Comparison of ENCODE assay signal across 17 cellular contexts in the genomic region with DNA sequence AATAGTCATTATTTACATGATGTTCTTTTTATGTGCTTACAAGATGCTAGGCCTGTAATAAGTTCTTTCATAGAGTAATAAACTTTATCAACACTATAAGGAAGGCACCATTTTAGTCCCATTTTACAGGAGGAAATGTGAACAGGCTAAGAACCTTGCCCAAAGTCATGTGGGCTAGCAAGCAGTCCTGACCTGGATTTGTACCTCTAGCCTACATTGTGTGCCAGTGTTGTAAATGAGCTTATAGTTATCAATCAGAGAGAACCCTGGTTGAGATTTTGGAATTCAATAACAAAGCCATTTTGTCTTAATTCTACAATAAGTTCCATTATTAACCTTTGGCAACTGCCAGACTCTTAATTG. TPM values are rescaled to one million over a fixed set of nuclear protein-coding genes. Genes with fewer than 3 reads are reported as not detected.
DNase-seq lines count a peak whose midpoint lies in the region; TF ChIP-seq lines count a peak whose summit lies in the region.
"Had no signal": no experiment of that assay in that cellular context is flagged by ENCODE, and none has a peak within 500 bp of the region (broad histone marks: within the 10 kb centered on the region; RNA-seq: fewer than 3 reads in every experiment).

No MANE protein-coding gene starts in this region.

- no peak overlapping the region for H4K8ac ChIP-seq in H9 (replicated peaks; ENCODE audit: insufficient read length, low read depth, low read length)

- H3K4me3 Mint-ChIP-seq in H9 (no peak overlapping the region), CD14-positive monocyte (no peak overlapping the region)
- H3K4me3 Mint-ChIP-seq: T-helper 17 cell had no signal

- H3K9ac ChIP-seq in H9 (ENCODE audit: extremely low read depth, insufficient read length, low read length) (no peak overlapping the region), adipocyte (ENCODE audit: low read length) (peak overlapping the region; percentile 67)

- H3K79me2 ChIP-seq in H9 (ENCODE audit: insufficient read depth, low read length), result no peaks in the 10 kb centered on the region

- no peak overlapping the region for H3K4me2 ChIP-seq in H9 (ENCODE audit: insufficient read depth, insufficient read length, low read length)

- H2AK5ac ChIP-seq in H9 (ENCODE audit: insufficient read length, low read length), result no peak overlapping the region

- H3K23me2 ChIP-seq in H9 (ENCODE audit: insufficient read length, low read depth, low read length, poor library complexity, severe bottlenecking), result no peaks in the 10 kb centered on the region

- H2AFZ ChIP-seq in H9 (ENCODE audit: low read length), result no peak overlapping the region

- H3K23ac ChIP-seq in H9 (ENCODE audit: insufficient read length, low read depth, low read length), result no peak overlapping the region

- no peaks in the 10 kb centered on the region; a peak in 1 of 5 replicates for H3K9me3 Mint-ChIP-seq in H9
- peaks cover 0 to 9% (median 0%) of the 10 kb centered on the region in 7 donors for H3K9me3 Mint-ChIP-seq in CD14-positive monocyte

- H3T11ph ChIP-seq in H9 (ENCODE audit: low read length), result no peak overlapping the region

- no peak overlapping the region for H2BK12ac ChIP-seq in H9 (ENCODE audit: insufficient read length, low read depth, low read length)

- no peak overlapping the region for H4K5ac ChIP-seq in H9 (ENCODE audit: insufficient read length, low read depth, low read length)

- no peaks in the 10 kb centered on the region for H4K20me1 ChIP-seq in H9 (ENCODE audit: control insufficient read depth, insufficient read depth, insufficient read length)

- peaks cover 11% of the 10 kb centered on the region; the same call in 1 of the 2 replicates for H3K4me1 ChIP-seq in H9 (ENCODE audit: insufficient read depth, low read length)
- peaks cover 45% of the 10 kb centered on the region for H3K4me1 ChIP-seq in adipocyte (ENCODE audit: control insufficient read depth, insufficient read depth, low read length)
- peaks cover 0 to 5% of the 10 kb centered on the region in 2 donors for H3K4me1 ChIP-seq in muscle layer of duodenum (ENCODE audit: control insufficient read depth in 1 of 2, insufficient read depth in 2 of 2, low read length in 2 of 2)

- no peaks in the 10 kb centered on the region for H3K9me3 ChIP-seq in H9 (ENCODE audit: control insufficient read depth, low read depth, low read length)
- no peaks in the 10 kb centered on the region for H3K9me3 ChIP-seq in adipocyte (ENCODE audit: control insufficient read depth, low read length)
- no peaks in the 10 kb centered on the region for H3K9me3 ChIP-seq in muscle layer of duodenum (ENCODE audit: control insufficient read depth in 1 of 2, low read length in 2 of 2)
- H3K9me3 ChIP-seq: heart left ventricle had no signal

- no peak overlapping the region for H2BK20ac ChIP-seq in H9 (ENCODE audit: low read depth, low read length, poor library complexity, severe bottlenecking)

- no peak overlapping the region for H2BK5ac ChIP-seq in H9 (ENCODE audit: insufficient read length, low read length)

- intact Hi-C loops in CD14-positive monocyte (cut with micrococcal nuclease), result no loop called here

- H3K27me3 ChIP-seq in H9 (ENCODE audit: insufficient read depth, low read length) (no peaks in the 10 kb centered on the region), adipocyte (replicated peaks; ENCODE audit: control insufficient read depth, insufficient read depth, low read length) (no peaks in the 10 kb centered on the region), muscle layer of duodenum (ENCODE audit: low read depth, low read length) (no peaks in the 10 kb centered on the region)
- H3K27me3 ChIP-seq: heart left ventricle had no signal

- no peaks in the 10 kb centered on the region for H3K79me1 ChIP-seq in H9 (ENCODE audit: insufficient read depth, low read depth, low read length, poor library complexity, severe bottlenecking)

- H4K91ac ChIP-seq in H9 (ENCODE audit: insufficient read length, low read depth, low read length), result no peak overlapping the region

- no peak overlapping the region for H2BK15ac ChIP-seq in H9 (ENCODE audit: low read depth, low read length)

- H3K18ac ChIP-seq in H9 (ENCODE audit: insufficient read length, low read depth, low read length), result no peak overlapping the region

- H3K4me3 ChIP-seq in adipocyte (ENCODE audit: low read length) (peak overlapping the region; percentile 2), muscle layer of duodenum (ENCODE audit: low read depth in 1 of 2, low read length in 2 of 2) (no peak overlapping the region)
- H3K4me3 ChIP-seq: heart left ventricle had no signal

- H3K27ac Mint-ChIP-seq in H9 (peak overlapping the region in 2 of 3 experiments; percentile 88 to 90; a peak in 3 of 7 replicates), CD14-positive monocyte (no peak overlapping the region)
- H3K27ac Mint-ChIP-seq: T-helper 17 cell had no signal

- no peak overlapping the region for H2BK120ac ChIP-seq in H9 (ENCODE audit: low read depth, low read length, poor library complexity, severe bottlenecking)

- H3K36me3 ChIP-seq in adipocyte (ENCODE audit: control insufficient read depth, insufficient read depth, low read length, severe bottlenecking) (peaks cover 25% of the 10 kb centered on the region), muscle layer of duodenum (ENCODE audit: control insufficient read depth in 1 of 2, insufficient read depth in 2 of 2, low read length in 2 of 2) (peaks cover 19 to 27% of the 10 kb centered on the region in 2 donors)

- no peak for DNase-seq in H9
- DNase-seq in adipocyte (ENCODE audit: low read depth), result no peak
- DNase-seq in NOMO-1 treated with DMSO at 0.1 percent for 48 hours (lab: John Stamatoyannopoulos, UW; ENCODE audit: unreplicated experiment), result no peak
- DNase-seq in NCI-H748 (lab: John Stamatoyannopoulos, UW; ENCODE audit: unreplicated experiment), result no peak
- DNase-seq in CD14-positive monocyte (ENCODE audit: low spot score), result no peak
- no peak for DNase-seq in midbrain (lab: John Stamatoyannopoulos, UW)
- DNase-seq: DMS 273 treated with DMSO at 0.1 percent for 48 hours, heart left ventricle, kidney glomerular epithelial cell, NCI-H1417 treated with DMSO at 0.1 percent for 48 hours, NCI-H446, T-helper 17 cell had no signal

- H3K27me3 Mint-ChIP-seq in H9 (ENCODE audit: low read depth) (no peaks in the 10 kb centered on the region), CD14-positive monocyte (ENCODE audit: low read depth in 3 of 3) (peaks cover 4 to 9% (median 9%) of the 10 kb centered on the region in 3 donors)
- H3K27me3 Mint-ChIP-seq: T-helper 17 cell had no signal

- H3K36me3 Mint-ChIP-seq in H9 (ENCODE audit: insufficient read depth in 1 of 3, low read depth in 3 of 3) (peaks cover 13 to 35% (median 29%) of the 10 kb centered on the region in 3 experiments; a peak in 6 of 7 replicates), CD14-positive monocyte (peaks cover 35 to 47% of the 10 kb centered on the region in 2 donors)

- H3K27ac ChIP-seq in 22Rv1 (peak overlapping the region; percentile 52), H9 (ENCODE audit: insufficient read length, low read depth, low read length) (no peak overlapping the region), muscle layer of duodenum (ENCODE audit: low read length) (peak overlapping the region; percentile 2)
- H3K27ac ChIP-seq: heart left ventricle had no signal

- TF ChIP-seq CTCF in 22Rv1 (IDR thresholded peaks at IDR 0.05) (no peak), H9 (conservative IDR thresholded peaks at IDR 0.05) (no peak), CD14-positive monocyte (IDR thresholded peaks at IDR 0.05) (no peak)

- peaks cover 35 to 37% of the 10 kb centered on the region in 2 experiments for H3K4me1 Mint-ChIP-seq in H9
- peaks cover 22% of the 10 kb centered on the region for H3K4me1 Mint-ChIP-seq in CD14-positive monocyte

- H3K14ac ChIP-seq in H9 (ENCODE audit: insufficient read depth, low read length), result no peak overlapping the region

- H3K56ac ChIP-seq in H9 (ENCODE audit: insufficient read length, low read depth, low read length), result no peak overlapping the region

- no peak overlapping the region for H3K4ac ChIP-seq in H9 (ENCODE audit: low read depth, low read length)

RNA-seq across cellular contexts. Expression of gene TBKBP1, which starts 6.7 kb away (rescaled TPM):
- total RNA-seq in H9 (2021), result 33.2 and 33.6 TPM in 2 replicates
- polyA plus RNA-seq in CD14-positive monocyte, result under 1 TPM; 0.22 to 0.45 TPM

RNA-seq across cellular contexts. Expression of gene KPNB1, which starts 37.6 kb away (rescaled TPM):
- total RNA-seq in H9 (2021), result 742 and 764 TPM in 2 replicates
- 10 to 100 TPM in 1 of 2 donors, 1 to 10 TPM in 1; 5.8 to 13.2 TPM for polyA plus RNA-seq in CD14-positive monocyte

RNA-seq across cellular contexts. Expression of gene TBX21, which starts 45.7 kb away (rescaled TPM):
- not detected in 2 replicates for total RNA-seq in H9 (2021)
- under 1 TPM; 0.13 to 0.16 TPM for polyA plus RNA-seq in CD14-positive monocyte
- total RNA-seq: LHCN-M2, myocyte, RPMI7951 had no signal

Comparison
In these comparisons a context has a peak if more than half of its experiments do, and no peak if none do; other contexts are left out.
1. H3K27ac Mint-ChIP-seq: peak in H9 (2 of 3); none in CD14-positive monocyte (0 of 7).